Comparison of ENCODE assay signal across 12 cellular contexts in the genomic region with DNA sequence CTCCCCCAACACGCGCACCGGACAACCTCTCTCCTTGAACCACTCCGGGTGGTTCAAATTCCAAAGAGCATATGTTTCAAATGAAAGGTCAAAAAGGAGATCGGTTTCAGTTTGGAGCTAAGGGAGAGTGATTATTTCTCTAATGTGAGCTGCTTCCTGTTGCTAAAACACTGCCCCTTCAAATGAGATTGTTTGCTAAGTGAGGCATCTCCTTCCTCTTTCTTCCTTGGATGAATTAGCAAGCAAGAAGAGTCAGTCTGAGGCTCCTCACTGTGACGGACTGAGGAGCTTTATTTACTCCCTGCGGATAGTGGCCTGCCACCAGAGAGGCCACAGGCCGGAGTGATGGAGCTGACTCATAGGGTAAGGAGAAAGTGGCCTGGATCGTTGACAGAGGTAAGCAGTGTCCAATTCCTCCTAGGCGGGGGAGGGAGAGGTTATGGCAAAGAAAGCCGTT.
A peak's percentile ranks its signal among the peaks of the same experiment; 100 is the strongest.
DNase-seq lines count a peak whose midpoint lies in the region; ATAC-seq and TF ChIP-seq lines count a peak whose summit lies in the region.
"Had no signal": no experiment of that assay in that cellular context is flagged by ENCODE, and none has a peak within 500 bp of the region (broad histone marks: within the 10 kb centered on the region; RNA-seq: fewer than 3 reads in every experiment).

No MANE protein-coding gene starts in this region.

- intact Hi-C loops in lower lobe of right lung (cut with DNase I) = no loop called here

- in situ Hi-C loops in KBM-7 (cut with MboI; ENCODE audit: low pct_unique_long_range_greater_than_20kb, low sequenced_read_pairs) = no loop called here

- H3K4me3 ChIP-seq in ACC112 (ENCODE audit: low read depth, low read length) (peak overlapping the region; percentile 56), lower lobe of right lung (no peak overlapping the region)
- H3K4me3 ChIP-seq: left lung had no signal

- TF ChIP-seq CTCF in lower lobe of right lung (IDR thresholded peaks at IDR 0.05) = no peak
- TF ChIP-seq CTCF in foreskin keratinocyte (conservative IDR thresholded peaks at IDR 0.05) = no peak

- no peaks in the 10 kb centered on the region for H3K36me3 ChIP-seq in ACC112 (ENCODE audit: insufficient read depth, low read length)
- no peaks in the 10 kb centered on the region for H3K36me3 ChIP-seq in lower lobe of right lung
- H3K36me3 ChIP-seq: left lung, tibial nerve had no signal

- ATAC-seq in lower lobe of right lung (peak in 1 of 2 donors; percentile 21), foreskin keratinocyte (no peak)
- ATAC-seq: left lung had no signal

- H2AFZ ChIP-seq in ACC112 (ENCODE audit: low read length, unreplicated experiment) = peak overlapping the region; percentile 79

- no peaks in the 10 kb centered on the region for H3K27me3 ChIP-seq in ACC112 (ENCODE audit: insufficient read depth, low read length)
- H3K27me3 ChIP-seq in lower lobe of right lung (ENCODE audit: low read depth) = no peaks in the 10 kb centered on the region
- H3K27me3 ChIP-seq in foreskin keratinocyte = no peaks in the 10 kb centered on the region
- H3K27me3 ChIP-seq: left lung, tibial nerve had no signal

- H3K27ac ChIP-seq in ACC112 (ENCODE audit: low read depth, low read length) = peak overlapping the region; percentile 61
- peak overlapping the region; percentile 13 for H3K27ac ChIP-seq in lower lobe of right lung
- H3K27ac ChIP-seq in foreskin keratinocyte = no peak overlapping the region
- H3K27ac ChIP-seq: left lung had no signal

- DNase-seq in KBM-7 (peak; percentile 75), astrocyte of the hippocampus (ENCODE audit: low read depth, low spot score) (peak; percentile 40), lower lobe of right lung (no peak), NCI-H226 (no peak), foreskin keratinocyte (no peak), T-helper 9 cell (no peak), NCI-H2171 treated with DMSO at 0.1 percent for 48 hours (lab: John Stamatoyannopoulos, UW) (no peak)
- DNase-seq: CD4-positive, alpha-beta memory T cell; KG1; left lung had no signal

- no peaks in the 10 kb centered on the region for H3K9me3 ChIP-seq in lower lobe of right lung
- H3K9me3 ChIP-seq: left lung, tibial nerve had no signal

- no peaks in the 10 kb centered on the region for H3K79me2 ChIP-seq in ACC112 (ENCODE audit: control insufficient read depth, insufficient read depth, low read length, unreplicated experiment)

- H3K4me1 ChIP-seq in ACC112 (ENCODE audit: control insufficient read depth, insufficient read depth, low read length, unreplicated experiment) (peaks cover 8% of the 10 kb centered on the region), lower lobe of right lung (peaks cover 6% of the 10 kb centered on the region), foreskin keratinocyte (no peaks in the 10 kb centered on the region)
- H3K4me1 ChIP-seq: left lung had no signal

Comparison
In these comparisons a context has a peak if more than half of its experiments do, and no peak if none do; other contexts are left out.
1. DNase-seq: peak in KBM-7 (single experiment) and astrocyte of the hippocampus (single experiment); none in lower lobe of right lung (single experiment), NCI-H226 (single experiment), foreskin keratinocyte (0 of 2), T-helper 9 cell (single experiment) and NCI-H2171 treated with DMSO at 0.1 percent for 48 hours (single experiment).